ENCODE assay signal across 1 cellular context in the genomic region with DNA sequence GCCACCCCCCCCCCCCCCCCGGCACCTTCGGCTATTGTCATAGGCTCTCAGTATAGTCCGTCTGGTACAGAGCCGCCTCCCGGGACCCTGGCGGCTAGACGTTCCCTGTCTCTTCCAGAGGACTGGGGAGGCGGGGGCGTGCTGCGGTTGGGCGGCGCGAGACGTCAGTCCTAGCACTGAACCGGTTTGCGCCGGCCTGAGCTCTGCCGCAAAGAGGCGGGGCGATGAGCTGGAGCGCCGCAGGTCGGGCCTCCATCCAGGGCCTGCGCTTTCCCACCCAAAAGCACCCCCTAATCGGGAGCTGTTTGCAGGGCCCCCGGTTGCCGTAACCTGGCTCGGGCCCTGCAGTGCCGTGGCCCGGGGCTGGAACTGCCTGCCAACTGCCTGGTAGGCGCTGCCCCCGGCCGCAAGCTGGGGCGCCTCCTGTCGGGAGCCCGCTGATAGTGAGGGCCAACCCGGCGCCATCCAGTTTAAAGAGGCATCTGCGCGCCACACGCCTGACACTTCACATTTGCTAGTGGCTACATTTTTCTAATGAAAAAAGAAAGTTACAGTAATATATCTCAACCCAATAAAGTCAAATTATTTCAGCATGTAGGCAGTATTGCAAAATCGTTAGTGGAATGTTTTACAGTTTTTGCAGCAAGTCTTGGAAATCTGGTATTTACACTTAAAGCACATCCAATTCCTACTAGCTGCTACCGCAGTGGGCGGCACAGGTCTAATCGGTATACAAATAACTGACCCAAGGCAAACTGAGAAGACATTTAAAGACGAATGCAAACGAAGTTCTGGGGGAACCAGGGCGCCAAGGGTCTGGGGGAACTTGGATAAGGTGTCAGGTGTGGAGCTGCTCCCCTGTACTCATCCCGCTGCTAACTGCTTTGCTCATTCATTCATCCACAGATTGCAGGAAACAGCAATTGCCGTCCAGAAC.
A peak's percentile ranks its signal among the peaks of the same experiment; 100 is the strongest.
TF ChIP-seq lines count a peak whose summit lies in the region.

No MANE protein-coding gene starts in this region.

TF ChIP-seq in K562, 482 proteins besides CTCF, POLR2A, EP300 and RAD21 (continued from another document and continues in another):
- TF ChIP-seq, protein P1, sequence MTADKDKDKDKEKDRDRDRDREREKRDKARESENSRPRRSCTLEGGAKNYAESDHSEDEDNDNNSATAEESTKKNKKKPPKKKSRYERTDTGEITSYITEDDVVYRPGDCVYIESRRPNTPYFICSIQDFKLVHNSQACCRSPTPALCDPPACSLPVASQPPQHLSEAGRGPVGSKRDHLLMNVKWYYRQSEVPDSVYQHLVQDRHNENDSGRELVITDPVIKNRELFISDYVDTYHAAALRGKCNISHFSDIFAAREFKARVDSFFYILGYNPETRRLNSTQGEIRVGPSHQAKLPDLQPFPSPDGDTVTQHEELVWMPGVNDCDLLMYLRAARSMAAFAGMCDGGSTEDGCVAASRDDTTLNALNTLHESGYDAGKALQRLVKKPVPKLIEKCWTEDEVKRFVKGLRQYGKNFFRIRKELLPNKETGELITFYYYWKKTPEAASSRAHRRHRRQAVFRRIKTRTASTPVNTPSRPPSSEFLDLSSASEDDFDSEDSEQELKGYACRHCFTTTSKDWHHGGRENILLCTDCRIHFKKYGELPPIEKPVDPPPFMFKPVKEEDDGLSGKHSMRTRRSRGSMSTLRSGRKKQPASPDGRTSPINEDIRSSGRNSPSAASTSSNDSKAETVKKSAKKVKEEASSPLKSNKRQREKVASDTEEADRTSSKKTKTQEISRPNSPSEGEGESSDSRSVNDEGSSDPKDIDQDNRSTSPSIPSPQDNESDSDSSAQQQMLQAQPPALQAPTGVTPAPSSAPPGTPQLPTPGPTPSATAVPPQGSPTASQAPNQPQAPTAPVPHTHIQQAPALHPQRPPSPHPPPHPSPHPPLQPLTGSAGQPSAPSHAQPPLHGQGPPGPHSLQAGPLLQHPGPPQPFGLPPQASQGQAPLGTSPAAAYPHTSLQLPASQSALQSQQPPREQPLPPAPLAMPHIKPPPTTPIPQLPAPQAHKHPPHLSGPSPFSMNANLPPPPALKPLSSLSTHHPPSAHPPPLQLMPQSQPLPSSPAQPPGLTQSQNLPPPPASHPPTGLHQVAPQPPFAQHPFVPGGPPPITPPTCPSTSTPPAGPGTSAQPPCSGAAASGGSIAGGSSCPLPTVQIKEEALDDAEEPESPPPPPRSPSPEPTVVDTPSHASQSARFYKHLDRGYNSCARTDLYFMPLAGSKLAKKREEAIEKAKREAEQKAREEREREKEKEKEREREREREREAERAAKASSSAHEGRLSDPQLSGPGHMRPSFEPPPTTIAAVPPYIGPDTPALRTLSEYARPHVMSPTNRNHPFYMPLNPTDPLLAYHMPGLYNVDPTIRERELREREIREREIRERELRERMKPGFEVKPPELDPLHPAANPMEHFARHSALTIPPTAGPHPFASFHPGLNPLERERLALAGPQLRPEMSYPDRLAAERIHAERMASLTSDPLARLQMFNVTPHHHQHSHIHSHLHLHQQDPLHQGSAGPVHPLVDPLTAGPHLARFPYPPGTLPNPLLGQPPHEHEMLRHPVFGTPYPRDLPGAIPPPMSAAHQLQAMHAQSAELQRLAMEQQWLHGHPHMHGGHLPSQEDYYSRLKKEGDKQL (CRISPR knock-in tag; IDR thresholded peaks at IDR 0.05; ENCODE audit: borderline replicate concordance): no peak
- TF ChIP-seq TAF1 (IDR thresholded peaks at IDR 0.05; ENCODE audit: control insufficient read depth, extremely low read depth, insufficient read depth, low read length, severe bottlenecking): peak; percentile 20
- no peak for TF ChIP-seq ZNF780A (CRISPR knock-in tag; IDR thresholded peaks at IDR 0.05)
- TF ChIP-seq TARDBP (IDR thresholded peaks at IDR 0.05): 0 out of 2 replicates have a peak, but pooled peaks have one; percentile 44
- no peak for TF ChIP-seq TCF7L2 (IDR thresholded peaks at IDR 0.05; ENCODE audit: low read depth, low read length)
- no peak for TF ChIP-seq NR2C2 (CRISPR knock-in tag; IDR thresholded peaks at IDR 0.05)
- TF ChIP-seq NR2C2 (tag; IDR thresholded peaks at IDR 0.05): no peak; the same call in 1 of the 2 replicates
- peak; percentile 93 for TF ChIP-seq EGR1 (conservative IDR thresholded peaks at IDR 0.05)
- TF ChIP-seq, protein P2, sequence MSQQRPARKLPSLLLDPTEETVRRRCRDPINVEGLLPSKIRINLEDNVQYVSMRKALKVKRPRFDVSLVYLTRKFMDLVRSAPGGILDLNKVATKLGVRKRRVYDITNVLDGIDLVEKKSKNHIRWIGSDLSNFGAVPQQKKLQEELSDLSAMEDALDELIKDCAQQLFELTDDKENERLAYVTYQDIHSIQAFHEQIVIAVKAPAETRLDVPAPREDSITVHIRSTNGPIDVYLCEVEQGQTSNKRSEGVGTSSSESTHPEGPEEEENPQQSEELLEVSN (IDR thresholded peaks at IDR 0.05; ENCODE audit: borderline replicate concordance in 1 of 2, extremely low read depth in 1 of 2, insufficient read depth in 1 of 2, insufficient read length in 1 of 2, low read depth in 1 of 2, low read length in 1 of 2, poor library complexity in 1 of 2, severe bottlenecking in 1 of 2): peak; percentile 50 to 75
- no peak for TF ChIP-seq TAL1 (IDR thresholded peaks at IDR 0.05)
- no peak for TF ChIP-seq ZFP1 (CRISPR knock-in tag; IDR thresholded peaks at IDR 0.05)
- 0 out of 2 replicates have a peak, but pooled peaks have one; percentile 31 for TF ChIP-seq HDAC8 (tag; IDR thresholded peaks at IDR 0.05)
- no peak for TF ChIP-seq OTX1 (CRISPR knock-in tag; IDR thresholded peaks at IDR 0.05)
- TF ChIP-seq, protein P3, sequence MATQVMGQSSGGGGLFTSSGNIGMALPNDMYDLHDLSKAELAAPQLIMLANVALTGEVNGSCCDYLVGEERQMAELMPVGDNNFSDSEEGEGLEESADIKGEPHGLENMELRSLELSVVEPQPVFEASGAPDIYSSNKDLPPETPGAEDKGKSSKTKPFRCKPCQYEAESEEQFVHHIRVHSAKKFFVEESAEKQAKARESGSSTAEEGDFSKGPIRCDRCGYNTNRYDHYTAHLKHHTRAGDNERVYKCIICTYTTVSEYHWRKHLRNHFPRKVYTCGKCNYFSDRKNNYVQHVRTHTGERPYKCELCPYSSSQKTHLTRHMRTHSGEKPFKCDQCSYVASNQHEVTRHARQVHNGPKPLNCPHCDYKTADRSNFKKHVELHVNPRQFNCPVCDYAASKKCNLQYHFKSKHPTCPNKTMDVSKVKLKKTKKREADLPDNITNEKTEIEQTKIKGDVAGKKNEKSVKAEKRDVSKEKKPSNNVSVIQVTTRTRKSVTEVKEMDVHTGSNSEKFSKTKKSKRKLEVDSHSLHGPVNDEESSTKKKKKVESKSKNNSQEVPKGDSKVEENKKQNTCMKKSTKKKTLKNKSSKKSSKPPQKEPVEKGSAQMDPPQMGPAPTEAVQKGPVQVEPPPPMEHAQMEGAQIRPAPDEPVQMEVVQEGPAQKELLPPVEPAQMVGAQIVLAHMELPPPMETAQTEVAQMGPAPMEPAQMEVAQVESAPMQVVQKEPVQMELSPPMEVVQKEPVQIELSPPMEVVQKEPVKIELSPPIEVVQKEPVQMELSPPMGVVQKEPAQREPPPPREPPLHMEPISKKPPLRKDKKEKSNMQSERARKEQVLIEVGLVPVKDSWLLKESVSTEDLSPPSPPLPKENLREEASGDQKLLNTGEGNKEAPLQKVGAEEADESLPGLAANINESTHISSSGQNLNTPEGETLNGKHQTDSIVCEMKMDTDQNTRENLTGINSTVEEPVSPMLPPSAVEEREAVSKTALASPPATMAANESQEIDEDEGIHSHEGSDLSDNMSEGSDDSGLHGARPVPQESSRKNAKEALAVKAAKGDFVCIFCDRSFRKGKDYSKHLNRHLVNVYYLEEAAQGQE (CRISPR knock-in tag; IDR thresholded peaks at IDR 0.05; ENCODE audit: low read depth): 0 out of 2 replicates have a peak, but pooled peaks have one; percentile 70
- TF ChIP-seq SIN3A (IDR thresholded peaks at IDR 0.05; ENCODE audit: borderline replicate concordance in 2 of 2, control insufficient read depth in 1 of 2, low read depth in 2 of 2, low read length in 2 of 2): peak in 1 of 2 experiments; percentile 45; a peak in 1 of 4 replicates
- TF ChIP-seq NR4A1 (CRISPR knock-in tag; IDR thresholded peaks at IDR 0.05): no peak
- 0 out of 2 replicates have a peak, but pooled peaks have one; percentile 37 for TF ChIP-seq NR4A1 (tag; IDR thresholded peaks at IDR 0.05)
- no peak for TF ChIP-seq NCOA6 (IDR thresholded peaks at IDR 0.05)
- TF ChIP-seq MYBL2 (IDR thresholded peaks at IDR 0.05; ENCODE audit: low read depth): no peak
- no peak for TF ChIP-seq MYBL2 (CRISPR knock-in tag; IDR thresholded peaks at IDR 0.05; ENCODE audit: borderline replicate concordance)
- TF ChIP-seq NRF1 (conservative IDR thresholded peaks at IDR 0.05 in 1 of 2, IDR thresholded peaks at IDR 0.05 in 1 of 2): peak in 1 of 2 experiments; percentile 9; a peak in 2 of 4 replicates
- TF ChIP-seq EP400 (IDR thresholded peaks at IDR 0.05): peak; percentile 96
- TF ChIP-seq ZFP30 (CRISPR knock-in tag; IDR thresholded peaks at IDR 0.05; ENCODE audit: borderline replicate concordance): no peak
- TF ChIP-seq, protein P4, sequence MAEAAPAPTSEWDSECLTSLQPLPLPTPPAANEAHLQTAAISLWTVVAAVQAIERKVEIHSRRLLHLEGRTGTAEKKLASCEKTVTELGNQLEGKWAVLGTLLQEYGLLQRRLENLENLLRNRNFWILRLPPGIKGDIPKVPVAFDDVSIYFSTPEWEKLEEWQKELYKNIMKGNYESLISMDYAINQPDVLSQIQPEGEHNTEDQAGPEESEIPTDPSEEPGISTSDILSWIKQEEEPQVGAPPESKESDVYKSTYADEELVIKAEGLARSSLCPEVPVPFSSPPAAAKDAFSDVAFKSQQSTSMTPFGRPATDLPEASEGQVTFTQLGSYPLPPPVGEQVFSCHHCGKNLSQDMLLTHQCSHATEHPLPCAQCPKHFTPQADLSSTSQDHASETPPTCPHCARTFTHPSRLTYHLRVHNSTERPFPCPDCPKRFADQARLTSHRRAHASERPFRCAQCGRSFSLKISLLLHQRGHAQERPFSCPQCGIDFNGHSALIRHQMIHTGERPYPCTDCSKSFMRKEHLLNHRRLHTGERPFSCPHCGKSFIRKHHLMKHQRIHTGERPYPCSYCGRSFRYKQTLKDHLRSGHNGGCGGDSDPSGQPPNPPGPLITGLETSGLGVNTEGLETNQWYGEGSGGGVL (CRISPR knock-in tag; IDR thresholded peaks at IDR 0.05): no peak
- TF ChIP-seq, protein P5, sequence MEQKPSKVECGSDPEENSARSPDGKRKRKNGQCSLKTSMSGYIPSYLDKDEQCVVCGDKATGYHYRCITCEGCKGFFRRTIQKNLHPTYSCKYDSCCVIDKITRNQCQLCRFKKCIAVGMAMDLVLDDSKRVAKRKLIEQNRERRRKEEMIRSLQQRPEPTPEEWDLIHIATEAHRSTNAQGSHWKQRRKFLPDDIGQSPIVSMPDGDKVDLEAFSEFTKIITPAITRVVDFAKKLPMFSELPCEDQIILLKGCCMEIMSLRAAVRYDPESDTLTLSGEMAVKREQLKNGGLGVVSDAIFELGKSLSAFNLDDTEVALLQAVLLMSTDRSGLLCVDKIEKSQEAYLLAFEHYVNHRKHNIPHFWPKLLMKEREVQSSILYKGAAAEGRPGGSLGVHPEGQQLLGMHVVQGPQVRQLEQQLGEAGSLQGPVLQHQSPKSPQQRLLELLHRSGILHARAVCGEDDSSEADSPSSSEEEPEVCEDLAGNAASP (IDR thresholded peaks at IDR 0.05): no peak
- no peak for TF ChIP-seq FOS (IDR thresholded peaks at IDR 0.05; ENCODE audit: extremely low read depth, insufficient read length)
- TF ChIP-seq BCL6 (CRISPR knock-in tag; IDR thresholded peaks at IDR 0.05): no peak
- TF ChIP-seq LEF1 (IDR thresholded peaks at IDR 0.05): peak; percentile 83
- TF ChIP-seq POLR2B (IDR thresholded peaks at IDR 0.05; ENCODE audit: low read depth, partially characterized antibody): peak; percentile 58
- TF ChIP-seq CCAR2 (IDR thresholded peaks at IDR 0.05; ENCODE audit: low read depth, low read length): no peak
- TF ChIP-seq CHCHD3 (CRISPR knock-in tag; IDR thresholded peaks at IDR 0.05): no peak
- no peak for TF ChIP-seq MED1 (CRISPR knock-in tag; IDR thresholded peaks at IDR 0.05; ENCODE audit: borderline replicate concordance)
- no peak for TF ChIP-seq SMARCC2 (IDR thresholded peaks at IDR 0.05; ENCODE audit: low read depth)
- no peak for TF ChIP-seq NR3C1 (CRISPR knock-in tag; IDR thresholded peaks at IDR 0.05)
- TF ChIP-seq, protein P6, sequence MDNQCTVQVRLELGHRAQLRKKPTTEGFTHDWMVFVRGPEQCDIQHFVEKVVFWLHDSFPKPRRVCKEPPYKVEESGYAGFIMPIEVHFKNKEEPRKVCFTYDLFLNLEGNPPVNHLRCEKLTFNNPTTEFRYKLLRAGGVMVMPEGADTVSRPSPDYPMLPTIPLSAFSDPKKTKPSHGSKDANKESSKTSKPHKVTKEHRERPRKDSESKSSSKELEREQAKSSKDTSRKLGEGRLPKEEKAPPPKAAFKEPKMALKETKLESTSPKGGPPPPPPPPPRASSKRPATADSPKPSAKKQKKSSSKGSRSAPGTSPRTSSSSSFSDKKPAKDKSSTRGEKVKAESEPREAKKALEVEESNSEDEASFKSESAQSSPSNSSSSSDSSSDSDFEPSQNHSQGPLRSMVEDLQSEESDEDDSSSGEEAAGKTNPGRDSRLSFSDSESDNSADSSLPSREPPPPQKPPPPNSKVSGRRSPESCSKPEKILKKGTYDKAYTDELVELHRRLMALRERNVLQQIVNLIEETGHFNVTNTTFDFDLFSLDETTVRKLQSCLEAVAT (IDR thresholded peaks at IDR 0.05): 0 out of 4 replicates have a peak, but pooled peaks of 1 of the 2 experiments have one; percentile 54
- TF ChIP-seq, protein P7, sequence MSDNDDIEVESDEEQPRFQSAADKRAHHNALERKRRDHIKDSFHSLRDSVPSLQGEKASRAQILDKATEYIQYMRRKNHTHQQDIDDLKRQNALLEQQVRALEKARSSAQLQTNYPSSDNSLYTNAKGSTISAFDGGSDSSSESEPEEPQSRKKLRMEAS (CRISPR knock-in tag; IDR thresholded peaks at IDR 0.05): peak; percentile 56
- TF ChIP-seq SREBF2 (CRISPR knock-in tag; IDR thresholded peaks at IDR 0.05): no peak
- TF ChIP-seq ARID2 (IDR thresholded peaks at IDR 0.05): no peak
- TF ChIP-seq ZNF316 (IDR thresholded peaks at IDR 0.05): no peak
- no peak for TF ChIP-seq SNRNP70 (optimal IDR thresholded peaks at IDR 0.05; ENCODE audit: low read depth, low read length)
- peak; percentile 33 for TF ChIP-seq RBBP5 (IDR thresholded peaks at IDR 0.05; ENCODE audit: borderline replicate concordance, insufficient read depth, low read length, poor library complexity, severe bottlenecking)
- TF ChIP-seq ZFP36 (IDR thresholded peaks at IDR 0.05; ENCODE audit: low read depth, low read length, partially characterized antibody): no peak
- peak; percentile 79; the same call in 1 of the 2 replicates for TF ChIP-seq ESRRA (IDR thresholded peaks at IDR 0.05; ENCODE audit: borderline replicate concordance, low read depth)
- TF ChIP-seq ZKSCAN1 (IDR thresholded peaks at IDR 0.05; ENCODE audit: low read depth, low read length): no peak
- no peak for TF ChIP-seq ZBTB7A (IDR thresholded peaks at IDR 0.05; ENCODE audit: borderline replicate concordance, control insufficient read depth, low read depth, low read length)
- no peak for TF ChIP-seq CREBBP (IDR thresholded peaks at IDR 0.05; ENCODE audit: low read depth, low read length)
- TF ChIP-seq MCM2 (IDR thresholded peaks at IDR 0.05; ENCODE audit: low read depth): no peak
